Comparison of ENCODE assay signal across 1 cellular context in genomic region chr10:80900661-80901060, GRCh38.
TF ChIP-seq lines count a peak whose summit lies in the region.

No MANE protein-coding gene starts in this region.

TF ChIP-seq in H1, 55 proteins besides CTCF, POLR2A, EP300 and RAD21 (continued from another document):
- no peak for TF ChIP-seq CHD7 (IDR thresholded peaks at IDR 0.05; ENCODE audit: insufficient replicate concordance, low read length)
- TF ChIP-seq SRF (IDR thresholded peaks at IDR 0.05; ENCODE audit: low read depth, low read length) = no peak
- TF ChIP-seq GTF2F1 (IDR thresholded peaks at IDR 0.05; ENCODE audit: borderline replicate concordance, low read depth, low read length) = no peak
- no peak for TF ChIP-seq JUND (IDR thresholded peaks at IDR 0.05; ENCODE audit: low read length)
- TF ChIP-seq ASH2L (IDR thresholded peaks at IDR 0.05; ENCODE audit: low read length) = no peak
- TF ChIP-seq KDM4A (IDR thresholded peaks at IDR 0.05; ENCODE audit: low read depth, low read length, severe bottlenecking) = no peak
- TF ChIP-seq RBBP5 (IDR thresholded peaks at IDR 0.05; ENCODE audit: borderline replicate concordance, low read depth, low read length) = no peak
- no peak for TF ChIP-seq EGR1 (IDR thresholded peaks at IDR 0.05; ENCODE audit: borderline replicate concordance, low read depth, low read length)
- no peak for TF ChIP-seq CHD1 (IDR thresholded peaks at IDR 0.05; ENCODE audit: low read depth, low read length)
- TF ChIP-seq BCL11A (IDR thresholded peaks at IDR 0.05; ENCODE audit: low read depth in 2 of 2, low read length in 2 of 2) = no peak
- no peak for TF ChIP-seq ATF2 (IDR thresholded peaks at IDR 0.05; ENCODE audit: low read length)
- no peak for TF ChIP-seq MAFK (IDR thresholded peaks at IDR 0.05; ENCODE audit: low read depth, low read length)
- no peak for TF ChIP-seq TCF12 (IDR thresholded peaks at IDR 0.05; ENCODE audit: low read depth, low read length)
- TF ChIP-seq SP4 (IDR thresholded peaks at IDR 0.05; ENCODE audit: low read length) = no peak
- no peak for TF ChIP-seq KDM5A (IDR thresholded peaks at IDR 0.05; ENCODE audit: low read length)
- no peak for TF ChIP-seq CTBP2 (IDR thresholded peaks at IDR 0.05; ENCODE audit: borderline replicate concordance, insufficient read depth, insufficient read length, low read length)
